ENCODE assay signal across 19 cellular contexts in genomic region chr11:130865091-130865771, GRCh38. TPM values are rescaled to one million over a fixed set of nuclear protein-coding genes. Genes with fewer than 3 reads are reported as not detected.
DNase-seq lines count a peak whose midpoint lies in the region; ATAC-seq and TF ChIP-seq lines count a peak whose summit lies in the region.
"Had no signal": no experiment of that assay in that cellular context is flagged by ENCODE, and none has a peak within 500 bp of the region (broad histone marks: within the 10 kb centered on the region; RNA-seq: fewer than 3 reads in every experiment).

No MANE protein-coding gene starts in this region.

- no peaks in the 10 kb centered on the region for H3K9me3 Mint-ChIP-seq in nephron
- H3K9me3 Mint-ChIP-seq: CD4-positive, alpha-beta T cell; stimulated activated naive CD8-positive, alpha-beta T cell treated with anti-CD3 and anti-CD28 coated beads, Interleukin-15, Interleukin-2, amounts not matched to agents 100 ng/mL and 50 ng/mL, for 24 hours had no signal

- H2AFZ ChIP-seq in GM23248, result no peak overlapping the region

- H4K20me1 ChIP-seq in GM23248 (ENCODE audit: insufficient read depth), result no peaks in the 10 kb centered on the region

- no peak for TF ChIP-seq CTCF in nephron (IDR thresholded peaks at IDR 0.05; ENCODE audit: unreplicated experiment in 3 of 3)

- H3K4me2 ChIP-seq in GM23248 (ENCODE audit: unreplicated experiment), result no peak overlapping the region
- H3K4me2 ChIP-seq: A549 had no signal

- no peak overlapping the region for H3K4me3 Mint-ChIP-seq in nephron
- H3K4me3 Mint-ChIP-seq: CD4-positive, alpha-beta T cell; stimulated activated naive CD8-positive, alpha-beta T cell treated with anti-CD3 and anti-CD28 coated beads, Interleukin-15, Interleukin-2, amounts not matched to agents 100 ng/mL and 50 ng/mL, for 24 hours had no signal

- no peaks in the 10 kb centered on the region for H3K9me3 ChIP-seq in aorta (ENCODE audit: control insufficient read depth, low read length)
- no peaks in the 10 kb centered on the region for H3K9me3 ChIP-seq in GM23248 (ENCODE audit: low read depth)
- H3K9me3 ChIP-seq: A549, body of pancreas had no signal

- no peak overlapping the region for H3K9ac ChIP-seq in GM23248

- H3K36me3 Mint-ChIP-seq in nephron (ENCODE audit: low read depth), result peaks cover 7% of the 10 kb centered on the region

- H3F3A ChIP-seq in GM23248 (ENCODE audit: insufficient read depth), result 0 out of 2 replicates have a peak, but pooled peaks cover 4% of the 10 kb centered on the region

- H3K4me1 ChIP-seq in aorta (ENCODE audit: control insufficient read depth in 1 of 2, insufficient read depth in 2 of 2, low read length in 2 of 2) (peaks cover 0 to 6% of the 10 kb centered on the region in 2 donors), GM23248 (ENCODE audit: insufficient read depth) (no peaks in the 10 kb centered on the region)
- H3K4me1 ChIP-seq: body of pancreas had no signal

- no peaks in the 10 kb centered on the region for H3K9me2 ChIP-seq in GM23248 (ENCODE audit: insufficient read depth)

- peaks cover 39% of the 10 kb centered on the region for H3K4me1 Mint-ChIP-seq in nephron

- H3K4me3 ChIP-seq in aorta (ENCODE audit: low read length in 2 of 2), result no peak overlapping the region
- H3K4me3 ChIP-seq in GM23248, result no peak overlapping the region
- H3K4me3 ChIP-seq: A549, body of pancreas had no signal

- H3K36me3 ChIP-seq in aorta (ENCODE audit: control insufficient read depth in 1 of 2, insufficient read depth in 2 of 2, low read length in 1 of 2) (no peaks in the 10 kb centered on the region), GM23248 (ENCODE audit: low read depth) (no peaks in the 10 kb centered on the region)

- in situ Hi-C loops in GM23248 (cut with MboI), result loop anchor here (5.0 to 10.0 kb wide), 2 partner anchors 433 to 660 kb away; no protein-coding TSS in a partner anchor

- intact Hi-C loops in Right ventricle myocardium inferior (cut with DNase I), result loop anchor here (1.0 kb wide), 1 partner anchor 29 kb away; no protein-coding TSS in a partner anchor
- intact Hi-C loops in cardiac septum (cut with DNase I), result no loop called here
- intact Hi-C loops in left cardiac atrium (cut with DNase I), result loop anchor here in 1 of 2 donors (10.0 kb wide), 1 partner anchor 650 kb away; no protein-coding TSS in a partner anchor
- intact Hi-C loops in aorta (cut with DNase I), result loop anchor here in 1 of 2 donors (2.0 kb wide), 1 partner anchor 30 kb away; no protein-coding TSS in a partner anchor

- H3K27me3 ChIP-seq in aorta (ENCODE audit: control insufficient read depth in 1 of 2, insufficient read depth in 2 of 2, low read length in 1 of 2) (no peaks in the 10 kb centered on the region), GM23248 (replicated peaks; ENCODE audit: insufficient read depth) (no peaks in the 10 kb centered on the region)
- H3K27me3 ChIP-seq: body of pancreas had no signal

- peak; percentile 90 for ATAC-seq in Right ventricle myocardium inferior
- ATAC-seq in left cardiac atrium, result peak; percentile 79 to 89
- peak; percentile 79 for ATAC-seq in aorta (ENCODE audit: low FRiP score)
- no peak for ATAC-seq in HG03439 (IDR thresholded peaks at IDR 0.05; ENCODE audit: unreplicated experiment)
- ATAC-seq: A549, body of pancreas, left colon had no signal

- no peaks in the 10 kb centered on the region for H3K79me2 ChIP-seq in GM23248 (ENCODE audit: insufficient read depth)

- WGBS in aorta, 2 donors, result 16 to 18% methylated on average over 11 of the region's 11 CpGs
- WGBS in GM23248 (ENCODE audit: low coverage in 1 of 2, low lambda C conversion rate in 2 of 2, missing lambda C conversion rate in 2 of 2), 2 experiments, result 81 to 85% methylated on average over 11 of the region's 11 CpGs

- H3K27ac Mint-ChIP-seq in nephron, result peak overlapping the region in 2 of 3 experiments; percentile 58 to 68
- H3K27ac Mint-ChIP-seq: CD4-positive, alpha-beta T cell; stimulated activated naive CD8-positive, alpha-beta T cell treated with anti-CD3 and anti-CD28 coated beads, Interleukin-15, Interleukin-2, amounts not matched to agents 100 ng/mL and 50 ng/mL, for 24 hours had no signal

- peaks cover 4% of the 10 kb centered on the region for H3K27me3 Mint-ChIP-seq in nephron (ENCODE audit: low read depth)
- H3K27me3 Mint-ChIP-seq: CD4-positive, alpha-beta T cell; stimulated activated naive CD8-positive, alpha-beta T cell treated with anti-CD3 and anti-CD28 coated beads, Interleukin-15, Interleukin-2, amounts not matched to agents 100 ng/mL and 50 ng/mL, for 24 hours had no signal

- DNase-seq in Right ventricle myocardium inferior (ENCODE audit: missing footprints) (peak; percentile 76), cardiac septum (ENCODE audit: low spot score) (no peak), left cardiac atrium (peak; percentile 54), aorta (peak; percentile 72 to 85), cortex of kidney (lab: John Stamatoyannopoulos, UW) (no peak), GM23248 (no peak)
- DNase-seq: activated CD4-positive, CD25-positive, alpha-beta regulatory T cell treated with anti-CD3 and anti-CD28 coated beads, Interleukin-2, amount 50 U/mL, for 72 hours; activated naive CD4-positive, alpha-beta T cell; body of pancreas; CD4-positive, alpha-beta T cell; hippocampal formation; left colon; NCI-H446 treated with DMSO at 0.1 percent for 48 hours; SIG-M5; stimulated activated CD4-positive, alpha-beta T cell treated with anti-CD3 and anti-CD28 coated beads, Interleukin-15, amount 100 ng/mL, for 24 hours had no signal

- H3K27ac ChIP-seq in aorta (ENCODE audit: low read depth in 1 of 2, low read length in 2 of 2), result peak overlapping the region; percentile 30 to 99
- no peak overlapping the region for H3K27ac ChIP-seq in GM23248
- H3K27ac ChIP-seq: A549, body of pancreas had no signal

RNA-seq across cellular contexts. Expression of gene SNX19, which starts 51.0 kb away (rescaled TPM):
- total RNA-seq in Right ventricle myocardium inferior, result 54.9 TPM
- 45.9 TPM for total RNA-seq in cardiac septum
- 10 to 100 TPM; 46.8 to 47.7 TPM for total RNA-seq in left cardiac atrium
- 10 to 100 TPM; 53.9 to 71.9 TPM for total RNA-seq in aorta
- polyA plus RNA-seq in aorta, result 10 to 100 TPM; 17.5 to 27.1 TPM
- 81.9 and 96.4 TPM in 2 replicates for total RNA-seq in GM23248 (2014; rRNA removed; shearing (Covaris generic))
- 35.1 and 40.3 TPM in 2 replicates for polyA plus RNA-seq in GM23248 (2016; fragmentation: Nextera tagmentation; extraction: Ambion mirVana)

Comparison
In these comparisons a context has a peak if more than half of its experiments do, and no peak if none do; other contexts are left out.
1. DNase-seq: peak in Right ventricle myocardium inferior (single experiment), left cardiac atrium (single experiment) and aorta (2 of 2); none in cardiac septum (single experiment), cortex of kidney (single experiment) and GM23248 (single experiment).